ENCODE assay signal across 1 cellular context in genomic region chr1:17308593-17308992, GRCh38.
A peak's percentile ranks its signal among the peaks of the same experiment; 100 is the strongest.
TF ChIP-seq lines count a peak whose summit lies in the region.

No MANE protein-coding gene starts in this region.

TF ChIP-seq in K562, 482 proteins besides CTCF, POLR2A, EP300 and RAD21 (continued from another document):
- TF ChIP-seq ZNF584 (CRISPR knock-in tag; IDR thresholded peaks at IDR 0.05; ENCODE audit: low read depth) (no peak), HMBOX1 (IDR thresholded peaks at IDR 0.05) (no peak), SMARCA5 (IDR thresholded peaks at IDR 0.05) (peak; percentile 92), KDM1A (IDR thresholded peaks at IDR 0.05) (peak; percentile 63 to 80), ZNF224 (CRISPR knock-in tag; IDR thresholded peaks at IDR 0.05) (no peak), MYNN (IDR thresholded peaks at IDR 0.05) (no peak), MYNN (CRISPR knock-in tag; IDR thresholded peaks at IDR 0.05) (no peak), MNT (conservative IDR thresholded peaks at IDR 0.05) (no peak), SIN3A (IDR thresholded peaks at IDR 0.05; ENCODE audit: borderline replicate concordance in 2 of 2, control insufficient read depth in 1 of 2, low read depth in 2 of 2, low read length in 2 of 2) (no peak), ILF3 (IDR thresholded peaks at IDR 0.05; ENCODE audit: borderline replicate concordance) (no peak), STAG1 (CRISPR knock-in tag; IDR thresholded peaks at IDR 0.05; ENCODE audit: borderline replicate concordance) (no peak), EGR1 (conservative IDR thresholded peaks at IDR 0.05) (0 out of 2 replicates have a peak, but pooled peaks have one; percentile 22), ETS1 (conservative IDR thresholded peaks at IDR 0.05; ENCODE audit: control insufficient read depth, low read depth, low read length) (no peak), ZNF407 (IDR thresholded peaks at IDR 0.05; ENCODE audit: low read depth) (no peak), PHF20 (IDR thresholded peaks at IDR 0.05; ENCODE audit: partially characterized antibody) (no peak), ZNF696 (CRISPR knock-in tag; conservative IDR thresholded peaks at IDR 0.05) (no peak), REST (CRISPR knock-in tag; IDR thresholded peaks at IDR 0.05; ENCODE audit: low read depth) (no peak), BCOR (IDR thresholded peaks at IDR 0.05) (peak; percentile 95), MTF1 (CRISPR knock-in tag; IDR thresholded peaks at IDR 0.05; ENCODE audit: borderline replicate concordance) (no peak), TGIF2 (CRISPR knock-in tag; IDR thresholded peaks at IDR 0.05) (no peak), ZNF780A (CRISPR knock-in tag; IDR thresholded peaks at IDR 0.05) (no peak)
- TF ChIP-seq, protein P1, sequence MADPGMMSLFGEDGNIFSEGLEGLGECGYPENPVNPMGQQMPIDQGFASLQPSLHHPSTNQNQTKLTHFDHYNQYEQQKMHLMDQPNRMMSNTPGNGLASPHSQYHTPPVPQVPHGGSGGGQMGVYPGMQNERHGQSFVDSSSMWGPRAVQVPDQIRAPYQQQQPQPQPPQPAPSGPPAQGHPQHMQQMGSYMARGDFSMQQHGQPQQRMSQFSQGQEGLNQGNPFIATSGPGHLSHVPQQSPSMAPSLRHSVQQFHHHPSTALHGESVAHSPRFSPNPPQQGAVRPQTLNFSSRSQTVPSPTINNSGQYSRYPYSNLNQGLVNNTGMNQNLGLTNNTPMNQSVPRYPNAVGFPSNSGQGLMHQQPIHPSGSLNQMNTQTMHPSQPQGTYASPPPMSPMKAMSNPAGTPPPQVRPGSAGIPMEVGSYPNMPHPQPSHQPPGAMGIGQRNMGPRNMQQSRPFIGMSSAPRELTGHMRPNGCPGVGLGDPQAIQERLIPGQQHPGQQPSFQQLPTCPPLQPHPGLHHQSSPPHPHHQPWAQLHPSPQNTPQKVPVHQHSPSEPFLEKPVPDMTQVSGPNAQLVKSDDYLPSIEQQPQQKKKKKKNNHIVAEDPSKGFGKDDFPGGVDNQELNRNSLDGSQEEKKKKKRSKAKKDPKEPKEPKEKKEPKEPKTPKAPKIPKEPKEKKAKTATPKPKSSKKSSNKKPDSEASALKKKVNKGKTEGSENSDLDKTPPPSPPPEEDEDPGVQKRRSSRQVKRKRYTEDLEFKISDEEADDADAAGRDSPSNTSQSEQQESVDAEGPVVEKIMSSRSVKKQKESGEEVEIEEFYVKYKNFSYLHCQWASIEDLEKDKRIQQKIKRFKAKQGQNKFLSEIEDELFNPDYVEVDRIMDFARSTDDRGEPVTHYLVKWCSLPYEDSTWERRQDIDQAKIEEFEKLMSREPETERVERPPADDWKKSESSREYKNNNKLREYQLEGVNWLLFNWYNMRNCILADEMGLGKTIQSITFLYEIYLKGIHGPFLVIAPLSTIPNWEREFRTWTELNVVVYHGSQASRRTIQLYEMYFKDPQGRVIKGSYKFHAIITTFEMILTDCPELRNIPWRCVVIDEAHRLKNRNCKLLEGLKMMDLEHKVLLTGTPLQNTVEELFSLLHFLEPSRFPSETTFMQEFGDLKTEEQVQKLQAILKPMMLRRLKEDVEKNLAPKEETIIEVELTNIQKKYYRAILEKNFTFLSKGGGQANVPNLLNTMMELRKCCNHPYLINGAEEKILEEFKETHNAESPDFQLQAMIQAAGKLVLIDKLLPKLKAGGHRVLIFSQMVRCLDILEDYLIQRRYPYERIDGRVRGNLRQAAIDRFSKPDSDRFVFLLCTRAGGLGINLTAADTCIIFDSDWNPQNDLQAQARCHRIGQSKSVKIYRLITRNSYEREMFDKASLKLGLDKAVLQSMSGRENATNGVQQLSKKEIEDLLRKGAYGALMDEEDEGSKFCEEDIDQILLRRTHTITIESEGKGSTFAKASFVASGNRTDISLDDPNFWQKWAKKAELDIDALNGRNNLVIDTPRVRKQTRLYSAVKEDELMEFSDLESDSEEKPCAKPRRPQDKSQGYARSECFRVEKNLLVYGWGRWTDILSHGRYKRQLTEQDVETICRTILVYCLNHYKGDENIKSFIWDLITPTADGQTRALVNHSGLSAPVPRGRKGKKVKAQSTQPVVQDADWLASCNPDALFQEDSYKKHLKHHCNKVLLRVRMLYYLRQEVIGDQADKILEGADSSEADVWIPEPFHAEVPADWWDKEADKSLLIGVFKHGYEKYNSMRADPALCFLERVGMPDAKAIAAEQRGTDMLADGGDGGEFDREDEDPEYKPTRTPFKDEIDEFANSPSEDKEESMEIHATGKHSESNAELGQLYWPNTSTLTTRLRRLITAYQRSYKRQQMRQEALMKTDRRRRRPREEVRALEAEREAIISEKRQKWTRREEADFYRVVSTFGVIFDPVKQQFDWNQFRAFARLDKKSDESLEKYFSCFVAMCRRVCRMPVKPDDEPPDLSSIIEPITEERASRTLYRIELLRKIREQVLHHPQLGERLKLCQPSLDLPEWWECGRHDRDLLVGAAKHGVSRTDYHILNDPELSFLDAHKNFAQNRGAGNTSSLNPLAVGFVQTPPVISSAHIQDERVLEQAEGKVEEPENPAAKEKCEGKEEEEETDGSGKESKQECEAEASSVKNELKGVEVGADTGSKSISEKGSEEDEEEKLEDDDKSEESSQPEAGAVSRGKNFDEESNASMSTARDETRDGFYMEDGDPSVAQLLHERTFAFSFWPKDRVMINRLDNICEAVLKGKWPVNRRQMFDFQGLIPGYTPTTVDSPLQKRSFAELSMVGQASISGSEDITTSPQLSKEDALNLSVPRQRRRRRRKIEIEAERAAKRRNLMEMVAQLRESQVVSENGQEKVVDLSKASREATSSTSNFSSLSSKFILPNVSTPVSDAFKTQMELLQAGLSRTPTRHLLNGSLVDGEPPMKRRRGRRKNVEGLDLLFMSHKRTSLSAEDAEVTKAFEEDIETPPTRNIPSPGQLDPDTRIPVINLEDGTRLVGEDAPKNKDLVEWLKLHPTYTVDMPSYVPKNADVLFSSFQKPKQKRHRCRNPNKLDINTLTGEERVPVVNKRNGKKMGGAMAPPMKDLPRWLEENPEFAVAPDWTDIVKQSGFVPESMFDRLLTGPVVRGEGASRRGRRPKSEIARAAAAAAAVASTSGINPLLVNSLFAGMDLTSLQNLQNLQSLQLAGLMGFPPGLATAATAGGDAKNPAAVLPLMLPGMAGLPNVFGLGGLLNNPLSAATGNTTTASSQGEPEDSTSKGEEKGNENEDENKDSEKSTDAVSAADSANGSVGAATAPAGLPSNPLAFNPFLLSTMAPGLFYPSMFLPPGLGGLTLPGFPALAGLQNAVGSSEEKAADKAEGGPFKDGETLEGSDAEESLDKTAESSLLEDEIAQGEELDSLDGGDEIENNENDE (IDR thresholded peaks at IDR 0.05; ENCODE audit: low read depth, low read length) = no peak
